ENCODE assay signal across 12 cellular contexts in the genomic region with DNA sequence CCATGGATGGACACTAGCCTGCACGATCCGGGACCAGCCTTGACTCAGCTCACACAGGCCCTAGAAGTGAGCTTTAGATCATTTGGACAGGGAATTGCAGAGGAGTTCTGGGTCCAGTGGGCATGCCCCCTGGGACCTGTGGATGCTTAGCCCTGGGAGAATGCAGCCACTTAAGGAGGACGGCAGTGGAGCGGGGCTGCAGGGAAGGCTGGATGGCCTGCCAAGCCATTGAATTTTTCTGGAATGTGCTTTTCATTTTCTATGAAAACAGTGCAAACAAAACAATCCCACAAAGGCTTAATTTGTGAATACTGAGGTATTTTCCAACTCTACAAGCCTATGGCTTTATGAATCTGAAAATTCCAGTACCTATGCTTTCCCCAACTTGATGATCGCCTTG.
A peak's percentile ranks its signal among the peaks of the same experiment; 100 is the strongest.
DNase-seq lines count a peak whose midpoint lies in the region; ATAC-seq and TF ChIP-seq lines count a peak whose summit lies in the region.
"Had no signal": no experiment of that assay in that cellular context is flagged by ENCODE, and none has a peak within 500 bp of the region (broad histone marks: within the 10 kb centered on the region; RNA-seq: fewer than 3 reads in every experiment).

No MANE protein-coding gene starts in this region.

- DNase-seq in GM03348 (ENCODE audit: low spot score) = peak; percentile 61
- DNase-seq in adipocyte (ENCODE audit: low read depth) = no peak
- peak; percentile 40 for DNase-seq in fibroblast of the aortic adventitia (ENCODE audit: low read depth)
- DNase-seq in psoas muscle = no peak
- no peak for DNase-seq in H9
- DNase-seq in NCI-H128 (lab: John Stamatoyannopoulos, UW; ENCODE audit: unreplicated experiment) = no peak
- no peak for DNase-seq in SK-N-DZ (ENCODE audit: low spot score)
- no peak for DNase-seq in activated T-helper 2 cell treated with anti-CD3 and anti-CD28 coated beads, Interferon-gamma antibody, Interleukin-2, Interleukin-4, amounts not matched to agents 10 μg/mL and 5 μg/mL and 100 μg/mL, durations not matched to agents 14 hours and 24 hours and 36 hours (ENCODE audit: low spot score)
- DNase-seq: CD8-positive, alpha-beta T cell; NCI-H1417 treated with DMSO at 0.1 percent for 48 hours; NCI-H2081; NCI-H524 had no signal

- H3K27me3 ChIP-seq in adipocyte (replicated peaks; ENCODE audit: control insufficient read depth, insufficient read depth, low read length) = no peaks in the 10 kb centered on the region
- H3K27me3 ChIP-seq in psoas muscle (ENCODE audit: insufficient read depth in 3 of 3, low read length in 2 of 3) = no peaks in the 10 kb centered on the region
- H3K27me3 ChIP-seq in H9 (ENCODE audit: insufficient read depth, low read length) = no peaks in the 10 kb centered on the region

- no peak overlapping the region for H2BK20ac ChIP-seq in H9 (ENCODE audit: low read depth, low read length, poor library complexity, severe bottlenecking)

- H2BK5ac ChIP-seq in H9 (ENCODE audit: insufficient read length, low read length) = no peak overlapping the region

- H2BK12ac ChIP-seq in H9 (ENCODE audit: insufficient read length, low read depth, low read length) = no peak overlapping the region

- H3K9ac ChIP-seq in adipocyte (ENCODE audit: low read length) (no peak overlapping the region), H9 (ENCODE audit: extremely low read depth, insufficient read length, low read length) (no peak overlapping the region)

- no peaks in the 10 kb centered on the region for H3K79me1 ChIP-seq in H9 (ENCODE audit: insufficient read depth, low read depth, low read length, poor library complexity, severe bottlenecking)

- 73 to 85% (median 77%) methylated on average over 5 of the region's 5 CpGs for WGBS in psoas muscle, 3 donors
- no CpG with 5 or more reads among the region's 5 CpGs for WGBS in H9 (ENCODE audit: extremely low coverage, insufficient read length, low lambda C conversion rate)

- H3K4me1 ChIP-seq in adipocyte (ENCODE audit: control insufficient read depth, insufficient read depth, low read length) = peaks cover 28% of the 10 kb centered on the region
- no peaks in the 10 kb centered on the region for H3K4me1 ChIP-seq in psoas muscle
- no peaks in the 10 kb centered on the region for H3K4me1 ChIP-seq in H9 (ENCODE audit: insufficient read depth, low read length)

- H3K27ac ChIP-seq in psoas muscle (peak overlapping the region; percentile 33), H9 (ENCODE audit: insufficient read length, low read depth, low read length) (no peak overlapping the region)

- no peak overlapping the region for H3K18ac ChIP-seq in H9 (ENCODE audit: insufficient read length, low read depth, low read length)

- H2AFZ ChIP-seq in H9 (ENCODE audit: low read length) = no peak overlapping the region

- no peak for TF ChIP-seq CTCF in fibroblast of the aortic adventitia (IDR thresholded peaks at IDR 0.05; ENCODE audit: insufficient read depth, low read length)
- TF ChIP-seq CTCF in psoas muscle (IDR thresholded peaks at IDR 0.05) = no peak
- no peak for TF ChIP-seq CTCF in H9 (conservative IDR thresholded peaks at IDR 0.05)

- H4K91ac ChIP-seq in H9 (ENCODE audit: insufficient read length, low read depth, low read length) = no peak overlapping the region

- H3K27me3 Mint-ChIP-seq in H9 (ENCODE audit: low read depth) = 0 out of 2 replicates have a peak, but pooled peaks cover 2% of the 10 kb centered on the region
- peaks cover 35% of the 10 kb centered on the region for H3K27me3 Mint-ChIP-seq in activated T-helper 2 cell treated with anti-CD3 and anti-CD28 coated beads, Interferon-gamma antibody, Interleukin-2, Interleukin-4, amounts not matched to agents 10 μg/mL and 5 μg/mL and 100 μg/mL, durations not matched to agents 14 hours and 24 hours and 36 hours (ENCODE audit: low read depth)

- no peak overlapping the region for H2BK15ac ChIP-seq in H9 (ENCODE audit: low read depth, low read length)

- no peak overlapping the region; a peak in 1 of 7 replicates for H3K27ac Mint-ChIP-seq in H9
- no peak overlapping the region for H3K27ac Mint-ChIP-seq in activated T-helper 2 cell treated with anti-CD3 and anti-CD28 coated beads, Interferon-gamma antibody, Interleukin-2, Interleukin-4, amounts not matched to agents 10 μg/mL and 5 μg/mL and 100 μg/mL, durations not matched to agents 14 hours and 24 hours and 36 hours
- H3K27ac Mint-ChIP-seq: CD8-positive, alpha-beta T cell had no signal

- no peak overlapping the region for H3K56ac ChIP-seq in H9 (ENCODE audit: insufficient read length, low read depth, low read length)

- no peak for ATAC-seq in psoas muscle
- ATAC-seq: CD8-positive, alpha-beta T cell had no signal

- H3K4me2 ChIP-seq in H9 (ENCODE audit: insufficient read depth, insufficient read length, low read length) = no peak overlapping the region

- H3K14ac ChIP-seq in H9 (ENCODE audit: insufficient read depth, low read length) = no peak overlapping the region; the same call in 1 of the 2 replicates

- intact Hi-C loops in psoas muscle (cut with DNase I) = no loop called here
- intact Hi-C loops in activated T-helper 2 cell treated with anti-CD3 and anti-CD28 coated beads, Interferon-gamma antibody, Interleukin-2, Interleukin-4, amounts not matched to agents 10 μg/mL and 5 μg/mL and 100 μg/mL, durations not matched to agents 14 hours and 24 hours and 36 hours (cut with micrococcal nuclease) = no loop called here

- H3K4me3 Mint-ChIP-seq in H9 = no peak overlapping the region
- H3K4me3 Mint-ChIP-seq in activated T-helper 2 cell treated with anti-CD3 and anti-CD28 coated beads, Interferon-gamma antibody, Interleukin-2, Interleukin-4, amounts not matched to agents 10 μg/mL and 5 μg/mL and 100 μg/mL, durations not matched to agents 14 hours and 24 hours and 36 hours (ENCODE audit: low read depth) = no peak overlapping the region
- H3K4me3 Mint-ChIP-seq: CD8-positive, alpha-beta T cell had no signal

- H2AK5ac ChIP-seq in H9 (ENCODE audit: insufficient read length, low read length) = no peak overlapping the region

- H4K8ac ChIP-seq in H9 (replicated peaks; ENCODE audit: insufficient read length, low read depth, low read length) = no peak overlapping the region

- H3K36me3 Mint-ChIP-seq in H9 (ENCODE audit: insufficient read depth in 1 of 3, low read depth in 3 of 3) = no peaks in the 10 kb centered on the region
- H3K36me3 Mint-ChIP-seq in activated T-helper 2 cell treated with anti-CD3 and anti-CD28 coated beads, Interferon-gamma antibody, Interleukin-2, Interleukin-4, amounts not matched to agents 10 μg/mL and 5 μg/mL and 100 μg/mL, durations not matched to agents 14 hours and 24 hours and 36 hours (ENCODE audit: low read depth) = no peaks in the 10 kb centered on the region
- H3K36me3 Mint-ChIP-seq: CD8-positive, alpha-beta T cell had no signal

- H3K23ac ChIP-seq in H9 (ENCODE audit: insufficient read length, low read depth, low read length) = no peak overlapping the region

- no peaks in the 10 kb centered on the region for H3K23me2 ChIP-seq in H9 (ENCODE audit: insufficient read length, low read depth, low read length, poor library complexity, severe bottlenecking)

- no peaks in the 10 kb centered on the region; a peak in 2 of 4 replicates for H3K4me1 Mint-ChIP-seq in H9
- H3K4me1 Mint-ChIP-seq in activated T-helper 2 cell treated with anti-CD3 and anti-CD28 coated beads, Interferon-gamma antibody, Interleukin-2, Interleukin-4, amounts not matched to agents 10 μg/mL and 5 μg/mL and 100 μg/mL, durations not matched to agents 14 hours and 24 hours and 36 hours (ENCODE audit: low read depth) = peaks cover 2% of the 10 kb centered on the region

- no peaks in the 10 kb centered on the region for H3K9me3 Mint-ChIP-seq in H9
- no peaks in the 10 kb centered on the region for H3K9me3 Mint-ChIP-seq in activated T-helper 2 cell treated with anti-CD3 and anti-CD28 coated beads, Interferon-gamma antibody, Interleukin-2, Interleukin-4, amounts not matched to agents 10 μg/mL and 5 μg/mL and 100 μg/mL, durations not matched to agents 14 hours and 24 hours and 36 hours
- H3K9me3 Mint-ChIP-seq: CD8-positive, alpha-beta T cell had no signal

- no peaks in the 10 kb centered on the region for H3K79me2 ChIP-seq in H9 (ENCODE audit: insufficient read depth, low read length)

- H3K4ac ChIP-seq in H9 (ENCODE audit: low read depth, low read length) = no peak overlapping the region

- H4K20me1 ChIP-seq in H9 (ENCODE audit: control insufficient read depth, insufficient read depth, insufficient read length) = no peaks in the 10 kb centered on the region

- H4K5ac ChIP-seq in H9 (ENCODE audit: insufficient read length, low read depth, low read length) = no peak overlapping the region

- H3K9me3 ChIP-seq in adipocyte (ENCODE audit: control insufficient read depth, low read length) (no peaks in the 10 kb centered on the region), psoas muscle (no peaks in the 10 kb centered on the region), H9 (ENCODE audit: control insufficient read depth, low read depth, low read length) (no peaks in the 10 kb centered on the region)

- H3K36me3 ChIP-seq in adipocyte (ENCODE audit: control insufficient read depth, insufficient read depth, low read length, severe bottlenecking) = no peaks in the 10 kb centered on the region
- H3K36me3 ChIP-seq in psoas muscle (ENCODE audit: insufficient read depth in 1 of 2, low read depth in 1 of 2) = no peaks in the 10 kb centered on the region

- no peak overlapping the region for H3T11ph ChIP-seq in H9 (ENCODE audit: low read length)

- no peak overlapping the region for H2BK120ac ChIP-seq in H9 (ENCODE audit: low read depth, low read length, poor library complexity, severe bottlenecking)

- peak overlapping the region; percentile 11 for H3K4me3 ChIP-seq in adipocyte (ENCODE audit: low read length)
- no peak overlapping the region for H3K4me3 ChIP-seq in fibroblast of the aortic adventitia (ENCODE audit: low read depth, low read length)
- H3K4me3 ChIP-seq in psoas muscle = no peak overlapping the region

Comparison
In these comparisons a context has a peak if more than half of its experiments do, and no peak if none do; other contexts are left out.
1. DNase-seq: peak in GM03348 (single experiment) and fibroblast of the aortic adventitia (single experiment); none in adipocyte (single experiment), psoas muscle (0 of 2), H9 (single experiment), NCI-H128 (single experiment), SK-N-DZ (single experiment) and activated T-helper 2 cell treated with anti-CD3 and anti-CD28 coated beads, Interferon-gamma antibody, Interleukin-2, Interleukin-4, amounts not matched to agents 10 μg/mL and 5 μg/mL and 100 μg/mL, durations not matched to agents 14 hours and 24 hours and 36 hours (single experiment).